Comparison of ENCODE assay signal across 2 cellular contexts in genomic region chr11:44005076-44005800, GRCh38.
TF ChIP-seq lines count a peak whose summit lies in the region.

No MANE protein-coding gene starts in this region.

TF ChIP-seq in SK-N-SH, 30 proteins besides CTCF, POLR2A, EP300 and RAD21 (continued from another document):
- TF ChIP-seq, protein P1, sequence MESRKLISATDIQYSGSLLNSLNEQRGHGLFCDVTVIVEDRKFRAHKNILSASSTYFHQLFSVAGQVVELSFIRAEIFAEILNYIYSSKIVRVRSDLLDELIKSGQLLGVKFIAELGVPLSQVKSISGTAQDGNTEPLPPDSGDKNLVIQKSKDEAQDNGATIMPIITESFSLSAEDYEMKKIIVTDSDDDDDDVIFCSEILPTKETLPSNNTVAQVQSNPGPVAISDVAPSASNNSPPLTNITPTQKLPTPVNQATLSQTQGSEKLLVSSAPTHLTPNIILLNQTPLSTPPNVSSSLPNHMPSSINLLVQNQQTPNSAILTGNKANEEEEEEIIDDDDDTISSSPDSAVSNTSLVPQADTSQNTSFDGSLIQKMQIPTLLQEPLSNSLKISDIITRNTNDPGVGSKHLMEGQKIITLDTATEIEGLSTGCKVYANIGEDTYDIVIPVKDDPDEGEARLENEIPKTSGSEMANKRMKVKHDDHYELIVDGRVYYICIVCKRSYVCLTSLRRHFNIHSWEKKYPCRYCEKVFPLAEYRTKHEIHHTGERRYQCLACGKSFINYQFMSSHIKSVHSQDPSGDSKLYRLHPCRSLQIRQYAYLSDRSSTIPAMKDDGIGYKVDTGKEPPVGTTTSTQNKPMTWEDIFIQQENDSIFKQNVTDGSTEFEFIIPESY (IDR thresholded peaks at IDR 0.05; ENCODE audit: borderline replicate concordance, low read depth) = no peak
- TF ChIP-seq CHD2 (IDR thresholded peaks at IDR 0.05; ENCODE audit: low read length, partially characterized antibody) (peak; percentile 78), RCOR1 (IDR thresholded peaks at IDR 0.05; ENCODE audit: low read length) (no peak), IRF3 (IDR thresholded peaks at IDR 0.05; ENCODE audit: low read depth, low read length) (no peak), RXRA (IDR thresholded peaks at IDR 0.05; ENCODE audit: borderline replicate concordance, low read depth) (no peak)

TF ChIP-seq in SK-N-SH treated with all-trans-retinoic acid at 6 μM for 48 hours, 23 proteins besides CTCF, POLR2A, EP300 and RAD21 (continued from another document):
- TF ChIP-seq, protein P2, sequence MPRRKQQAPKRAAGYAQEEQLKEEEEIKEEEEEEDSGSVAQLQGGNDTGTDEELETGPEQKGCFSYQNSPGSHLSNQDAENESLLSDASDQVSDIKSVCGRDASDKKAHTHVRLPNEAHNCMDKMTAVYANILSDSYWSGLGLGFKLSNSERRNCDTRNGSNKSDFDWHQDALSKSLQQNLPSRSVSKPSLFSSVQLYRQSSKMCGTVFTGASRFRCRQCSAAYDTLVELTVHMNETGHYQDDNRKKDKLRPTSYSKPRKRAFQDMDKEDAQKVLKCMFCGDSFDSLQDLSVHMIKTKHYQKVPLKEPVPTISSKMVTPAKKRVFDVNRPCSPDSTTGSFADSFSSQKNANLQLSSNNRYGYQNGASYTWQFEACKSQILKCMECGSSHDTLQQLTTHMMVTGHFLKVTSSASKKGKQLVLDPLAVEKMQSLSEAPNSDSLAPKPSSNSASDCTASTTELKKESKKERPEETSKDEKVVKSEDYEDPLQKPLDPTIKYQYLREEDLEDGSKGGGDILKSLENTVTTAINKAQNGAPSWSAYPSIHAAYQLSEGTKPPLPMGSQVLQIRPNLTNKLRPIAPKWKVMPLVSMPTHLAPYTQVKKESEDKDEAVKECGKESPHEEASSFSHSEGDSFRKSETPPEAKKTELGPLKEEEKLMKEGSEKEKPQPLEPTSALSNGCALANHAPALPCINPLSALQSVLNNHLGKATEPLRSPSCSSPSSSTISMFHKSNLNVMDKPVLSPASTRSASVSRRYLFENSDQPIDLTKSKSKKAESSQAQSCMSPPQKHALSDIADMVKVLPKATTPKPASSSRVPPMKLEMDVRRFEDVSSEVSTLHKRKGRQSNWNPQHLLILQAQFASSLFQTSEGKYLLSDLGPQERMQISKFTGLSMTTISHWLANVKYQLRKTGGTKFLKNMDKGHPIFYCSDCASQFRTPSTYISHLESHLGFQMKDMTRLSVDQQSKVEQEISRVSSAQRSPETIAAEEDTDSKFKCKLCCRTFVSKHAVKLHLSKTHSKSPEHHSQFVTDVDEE (CRISPR knock-in tag; IDR thresholded peaks at IDR 0.05) = no peak
